Comparison of ENCODE assay signal across 1 cellular context in genomic region chr6:24403501-24403824, GRCh38.
A peak's percentile ranks its signal among the peaks of the same experiment; 100 is the strongest.
TF ChIP-seq lines count a peak whose summit lies in the region.

No MANE protein-coding gene starts in this region.

TF ChIP-seq in H1, 55 proteins besides CTCF, POLR2A, EP300 and RAD21:
- no peak for TF ChIP-seq HDAC2 (IDR thresholded peaks at IDR 0.05; ENCODE audit: borderline replicate concordance in 1 of 2, low read depth in 2 of 2, low read length in 2 of 2)
- no peak for TF ChIP-seq CBX8 (IDR thresholded peaks at IDR 0.05; ENCODE audit: borderline replicate concordance, low read depth, low read length)
- TF ChIP-seq KDM1A (IDR thresholded peaks at IDR 0.05; ENCODE audit: borderline replicate concordance, low read length) = peak; percentile 70; the same call in 1 of the 2 replicates
TF ChIP-seq in H1: peak in this region for 1.
